Comparison of ENCODE assay signal across 8 cellular contexts in the genomic region with DNA sequence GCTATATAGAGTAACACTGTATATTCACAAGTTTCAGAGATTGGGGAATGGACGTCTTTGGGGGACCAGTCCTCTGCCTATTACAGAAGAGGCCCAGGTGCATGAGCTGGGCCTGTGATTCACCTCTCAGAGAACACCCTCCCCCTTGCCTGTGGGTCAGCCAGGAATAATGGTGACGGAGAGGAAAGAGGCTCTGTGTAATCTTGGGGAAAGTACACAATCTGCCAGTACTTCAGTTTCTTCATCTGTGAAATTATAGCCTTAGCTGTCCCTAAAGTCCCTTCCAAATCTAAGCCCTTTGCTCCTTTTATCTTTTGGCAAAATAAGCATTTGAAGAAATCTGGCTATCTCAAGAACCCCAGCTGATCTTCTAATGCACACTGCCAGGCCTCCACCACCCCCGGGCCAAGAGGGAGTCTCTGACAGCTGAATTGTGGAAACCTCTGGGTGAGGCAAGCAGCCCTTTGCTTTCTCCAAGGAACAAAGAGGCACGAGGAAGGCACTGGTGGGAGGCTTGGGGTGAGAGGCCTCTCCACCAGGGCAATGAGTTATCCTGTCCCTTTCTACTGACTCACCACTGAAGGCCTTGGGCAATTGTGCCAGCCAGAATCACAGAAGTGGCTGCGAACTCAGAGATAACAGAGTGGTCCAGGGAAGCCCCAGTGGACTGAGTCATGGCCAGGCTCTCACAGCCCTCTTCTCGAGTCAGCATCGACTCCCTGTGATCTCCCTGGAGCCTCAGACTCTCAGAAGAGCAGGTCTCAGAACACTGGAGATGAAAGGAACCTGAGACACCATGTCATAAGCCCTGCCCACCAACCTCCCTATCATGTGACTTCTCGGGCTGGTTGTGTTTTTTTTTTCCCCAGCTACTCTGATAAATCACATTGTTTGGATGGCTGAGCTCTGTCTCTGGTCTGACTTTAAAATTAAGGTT. TPM values are rescaled to one million over a fixed set of nuclear protein-coding genes. Genes with fewer than 3 reads are reported as not detected.
DNase-seq lines count a peak whose midpoint lies in the region; ATAC-seq and TF ChIP-seq lines count a peak whose summit lies in the region.

No MANE protein-coding gene starts in this region.

- H3K27ac ChIP-seq in body of pancreas (peak overlapping the region; percentile 72 to 93 (median 83)), liver (ENCODE audit: low read depth in 1 of 2, low read length in 2 of 2) (peak overlapping the region; percentile 42 to 74)

- peak in 1 of 2 donors; percentile 13 for TF ChIP-seq RAD21 in liver (IDR thresholded peaks at IDR 0.05)

- H3K36me3 ChIP-seq in body of pancreas (replicated peaks in 1 of 2; ENCODE audit: insufficient read depth in 1 of 2, low read depth in 2 of 2) (no peaks in the 10 kb centered on the region), liver (ENCODE audit: control insufficient read depth in 4 of 4, insufficient read depth in 3 of 4, low read depth in 1 of 4, low read length in 3 of 4) (no peaks in the 10 kb centered on the region)

- POLR2A ChIA-PET in GM10248 (lab: Yijun Ruan, JAX) = interaction anchor here (0.5 kb wide), 1 partner anchor 39 kb away, joined by 3 read pairs; no protein-coding TSS in a partner anchor

- H3K27me3 ChIP-seq in body of pancreas (no peaks in the 10 kb centered on the region), liver (ENCODE audit: control insufficient read depth in 4 of 4, insufficient read depth in 4 of 4, low read length in 3 of 4) (no peaks in the 10 kb centered on the region)

- H3K9ac ChIP-seq in liver (ENCODE audit: low read depth in 1 of 2, low read length in 2 of 2) = no peak overlapping the region

- CTCF ChIA-PET in GM10248 (lab: Yijun Ruan, JAX) = interaction anchor here (1.2 to 60.7 kb wide), 4 partner anchors 10 to 481 kb away, joined by 3 to 1428 read pairs (median 716); no protein-coding TSS in a partner anchor

- in situ Hi-C loops in KBM-7 (cut with MboI; ENCODE audit: low pct_unique_long_range_greater_than_20kb, low sequenced_read_pairs) = no loop called here

- H3K4me3 ChIP-seq in body of pancreas (no peak overlapping the region), liver (ENCODE audit: low read depth in 1 of 3, low read length in 3 of 3) (no peak overlapping the region)

- H3K4me1 ChIP-seq in body of pancreas = peaks cover 99% of the 10 kb centered on the region
- H3K4me1 ChIP-seq in liver (ENCODE audit: control insufficient read depth in 4 of 4, insufficient read depth in 4 of 4, low read length in 3 of 4) = peaks cover 8 to 29% (median 20%) of the 10 kb centered on the region in 4 donors

- 36 to 37% methylated on average over 8 of the region's 8 CpGs for WGBS in body of pancreas, 2 donors
- WGBS in liver = 64% methylated on average over 8 of the region's 8 CpGs

- ATAC-seq in HG03432 (IDR thresholded peaks at IDR 0.05; ENCODE audit: unreplicated experiment) (peak; percentile 66), body of pancreas (peak; percentile 80), GM18519 (IDR thresholded peaks at IDR 0.05; ENCODE audit: low FRiP score, unreplicated experiment) (no peak)

- H3K9me3 ChIP-seq in body of pancreas (no peaks in the 10 kb centered on the region), liver (ENCODE audit: control insufficient read depth in 4 of 4, low read length in 3 of 4) (no peaks in the 10 kb centered on the region)

- TF ChIP-seq POLR2A in body of pancreas (IDR thresholded peaks at IDR 0.05) = peak in 2 of 3 donors; percentile 20 to 34

- DNase-seq in GM10248 (ENCODE audit: extremely low spot score) (peak; percentile 48), T-helper 9 cell (peak; percentile 47), body of pancreas (peak; percentile 65 to 88 (median 74)), KBM-7 (no peak)
- DNase-seq in stimulated activated CD8-positive, alpha-beta memory T cell treated with anti-CD3 and anti-CD28 coated beads, Interleukin-15, amount 100 ng/mL, for 48 hours (ENCODE audit: low read depth in 2 of 2) = peak; percentile 58 to 78

- intact Hi-C loops in body of pancreas (cut with DNase I) = no loop called here

- TF ChIP-seq CTCF in GM10248 (IDR thresholded peaks at IDR 0.05; ENCODE audit: control extremely low read depth, extremely low read depth, low read depth, missing control alignments) = no peak
- TF ChIP-seq CTCF in body of pancreas (IDR thresholded peaks at IDR 0.05) = no peak
- TF ChIP-seq CTCF in liver (IDR thresholded peaks at IDR 0.05; ENCODE audit: low read depth, low read length, missing input control) = no peak

TF ChIP-seq in liver, 16 proteins besides CTCF, POLR2A, EP300 and RAD21:
- TF ChIP-seq FOXA1 (IDR thresholded peaks at IDR 0.05) (no peak), SP1 (IDR thresholded peaks at IDR 0.05) (peak; percentile 40), HNF4G (IDR thresholded peaks at IDR 0.05) (no peak), GABPA (IDR thresholded peaks at IDR 0.05 in 1 of 2, conservative IDR thresholded peaks at IDR 0.05 in 1 of 2) (no peak), NR2F2 (IDR thresholded peaks at IDR 0.05) (peak; percentile 69), YY1 (IDR thresholded peaks at IDR 0.05) (no peak), HNF4A (conservative IDR thresholded peaks at IDR 0.05) (peak; percentile 42 to 67), TAF1 (conservative IDR thresholded peaks at IDR 0.05) (no peak), RXRA (IDR thresholded peaks at IDR 0.05) (peak; percentile 34 to 70), EGR1 (IDR thresholded peaks at IDR 0.05; ENCODE audit: low read depth in 2 of 2) (no peak), FOXA2 (IDR thresholded peaks at IDR 0.05) (no peak), JUND (IDR thresholded peaks at IDR 0.05) (peak in 1 of 2 donors; percentile 40)
- TF ChIP-seq, protein P1, sequence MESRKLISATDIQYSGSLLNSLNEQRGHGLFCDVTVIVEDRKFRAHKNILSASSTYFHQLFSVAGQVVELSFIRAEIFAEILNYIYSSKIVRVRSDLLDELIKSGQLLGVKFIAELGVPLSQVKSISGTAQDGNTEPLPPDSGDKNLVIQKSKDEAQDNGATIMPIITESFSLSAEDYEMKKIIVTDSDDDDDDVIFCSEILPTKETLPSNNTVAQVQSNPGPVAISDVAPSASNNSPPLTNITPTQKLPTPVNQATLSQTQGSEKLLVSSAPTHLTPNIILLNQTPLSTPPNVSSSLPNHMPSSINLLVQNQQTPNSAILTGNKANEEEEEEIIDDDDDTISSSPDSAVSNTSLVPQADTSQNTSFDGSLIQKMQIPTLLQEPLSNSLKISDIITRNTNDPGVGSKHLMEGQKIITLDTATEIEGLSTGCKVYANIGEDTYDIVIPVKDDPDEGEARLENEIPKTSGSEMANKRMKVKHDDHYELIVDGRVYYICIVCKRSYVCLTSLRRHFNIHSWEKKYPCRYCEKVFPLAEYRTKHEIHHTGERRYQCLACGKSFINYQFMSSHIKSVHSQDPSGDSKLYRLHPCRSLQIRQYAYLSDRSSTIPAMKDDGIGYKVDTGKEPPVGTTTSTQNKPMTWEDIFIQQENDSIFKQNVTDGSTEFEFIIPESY (IDR thresholded peaks at IDR 0.05) = no peak
- TF ChIP-seq, protein P2, sequence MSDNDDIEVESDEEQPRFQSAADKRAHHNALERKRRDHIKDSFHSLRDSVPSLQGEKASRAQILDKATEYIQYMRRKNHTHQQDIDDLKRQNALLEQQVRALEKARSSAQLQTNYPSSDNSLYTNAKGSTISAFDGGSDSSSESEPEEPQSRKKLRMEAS (IDR thresholded peaks at IDR 0.05) = no peak
- TF ChIP-seq, protein P3, sequence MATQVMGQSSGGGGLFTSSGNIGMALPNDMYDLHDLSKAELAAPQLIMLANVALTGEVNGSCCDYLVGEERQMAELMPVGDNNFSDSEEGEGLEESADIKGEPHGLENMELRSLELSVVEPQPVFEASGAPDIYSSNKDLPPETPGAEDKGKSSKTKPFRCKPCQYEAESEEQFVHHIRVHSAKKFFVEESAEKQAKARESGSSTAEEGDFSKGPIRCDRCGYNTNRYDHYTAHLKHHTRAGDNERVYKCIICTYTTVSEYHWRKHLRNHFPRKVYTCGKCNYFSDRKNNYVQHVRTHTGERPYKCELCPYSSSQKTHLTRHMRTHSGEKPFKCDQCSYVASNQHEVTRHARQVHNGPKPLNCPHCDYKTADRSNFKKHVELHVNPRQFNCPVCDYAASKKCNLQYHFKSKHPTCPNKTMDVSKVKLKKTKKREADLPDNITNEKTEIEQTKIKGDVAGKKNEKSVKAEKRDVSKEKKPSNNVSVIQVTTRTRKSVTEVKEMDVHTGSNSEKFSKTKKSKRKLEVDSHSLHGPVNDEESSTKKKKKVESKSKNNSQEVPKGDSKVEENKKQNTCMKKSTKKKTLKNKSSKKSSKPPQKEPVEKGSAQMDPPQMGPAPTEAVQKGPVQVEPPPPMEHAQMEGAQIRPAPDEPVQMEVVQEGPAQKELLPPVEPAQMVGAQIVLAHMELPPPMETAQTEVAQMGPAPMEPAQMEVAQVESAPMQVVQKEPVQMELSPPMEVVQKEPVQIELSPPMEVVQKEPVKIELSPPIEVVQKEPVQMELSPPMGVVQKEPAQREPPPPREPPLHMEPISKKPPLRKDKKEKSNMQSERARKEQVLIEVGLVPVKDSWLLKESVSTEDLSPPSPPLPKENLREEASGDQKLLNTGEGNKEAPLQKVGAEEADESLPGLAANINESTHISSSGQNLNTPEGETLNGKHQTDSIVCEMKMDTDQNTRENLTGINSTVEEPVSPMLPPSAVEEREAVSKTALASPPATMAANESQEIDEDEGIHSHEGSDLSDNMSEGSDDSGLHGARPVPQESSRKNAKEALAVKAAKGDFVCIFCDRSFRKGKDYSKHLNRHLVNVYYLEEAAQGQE (IDR thresholded peaks at IDR 0.05) = no peak
- TF ChIP-seq, protein P4, sequence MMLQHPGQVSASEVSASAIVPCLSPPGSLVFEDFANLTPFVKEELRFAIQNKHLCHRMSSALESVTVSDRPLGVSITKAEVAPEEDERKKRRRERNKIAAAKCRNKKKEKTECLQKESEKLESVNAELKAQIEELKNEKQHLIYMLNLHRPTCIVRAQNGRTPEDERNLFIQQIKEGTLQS (IDR thresholded peaks at IDR 0.05) = no peak

RNA-seq across cellular contexts. Expression of a gene that starts 31.8 kb away (rescaled TPM):
- total RNA-seq in body of pancreas (100 to 1,000 TPM; 194 to 196 TPM), liver (100 to 1,000 TPM in 1 of 2 donors, 10 to 100 TPM in 1; 83.7 to 163 TPM)
- polyA plus RNA-seq in liver = 100 to 1,000 TPM in 1 of 2 donors, 10 to 100 TPM in 1; 22.7 to 106 TPM
